In the genomic region with DNA sequence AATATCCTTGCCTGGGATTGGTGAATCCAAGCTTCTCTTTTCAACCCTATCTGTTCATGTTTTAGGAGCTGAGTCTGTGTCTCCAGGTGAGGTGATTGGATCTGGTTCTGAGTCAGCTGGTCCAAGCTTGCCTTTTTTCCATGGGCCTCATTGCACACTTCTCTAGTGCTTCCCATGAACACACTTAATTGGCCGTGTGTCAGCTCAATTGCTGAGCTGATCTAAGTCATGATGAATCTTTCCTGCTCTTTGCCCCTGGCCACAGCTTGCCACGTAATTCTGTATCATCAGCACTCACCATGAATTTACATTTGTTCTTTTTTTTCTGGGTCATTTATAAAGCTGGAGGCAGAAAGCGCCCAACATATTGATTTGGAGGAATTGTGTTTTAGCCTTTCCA, we compare ENCODE assay signal across 14 cellular contexts.
A peak's percentile ranks its signal among the peaks of the same experiment; 100 is the strongest.
DNase-seq lines count a peak whose midpoint lies in the region; ATAC-seq and TF ChIP-seq lines count a peak whose summit lies in the region.
"Had no signal": no experiment of that assay in that cellular context is flagged by ENCODE, and none has a peak within 500 bp of the region (broad histone marks: within the 10 kb centered on the region; RNA-seq: fewer than 3 reads in every experiment).

No MANE protein-coding gene starts in this region.

- ATAC-seq in SK-N-SH treated with all-trans-retinoic acid at 6 μM for 48 hours (peak; percentile 63; the same call in 2 of the 3 replicates), GM21737 (IDR thresholded peaks at IDR 0.05; ENCODE audit: unreplicated experiment) (no peak)

- no peaks in the 10 kb centered on the region for H3K36me3 ChIP-seq in HAP-1 (replicated peaks)
- H3K36me3 ChIP-seq: ovary, SJCRH30, upper lobe of left lung had no signal

- in situ Hi-C loops in HAP-1 (cut with MboI; ENCODE audit: low sequenced_read_pairs), result no loop called here

- H3K27me3 ChIP-seq in HAP-1 (ENCODE audit: low read depth), result no peaks in the 10 kb centered on the region; the same call in 1 of the 2 replicates
- H3K27me3 ChIP-seq: ovary, upper lobe of left lung had no signal

- no peaks in the 10 kb centered on the region for H3K4me1 ChIP-seq in HAP-1
- H3K4me1 ChIP-seq: SJCRH30, upper lobe of left lung had no signal

- DNase-seq in A172 (ENCODE audit: low spot score) (peak; percentile 85), HCEC 1CT (peak; percentile 93), fibroblast of peridontal ligament (ENCODE audit: extremely low read depth) (peak; percentile 81), cortex of kidney (lab: John Stamatoyannopoulos, UW) (no peak), HAP-1 (ENCODE audit: low spot score in 2 of 2) (no peak), germinal center (ENCODE audit: low spot score) (no peak)
- DNase-seq: H7, NCI-H1417 treated with DMSO at 0.1 percent for 48 hours, NCI-H69, ovary, upper lobe of left lung had no signal

- H3K9me3 ChIP-seq in HAP-1, result no peaks in the 10 kb centered on the region
- H3K9me3 ChIP-seq: ovary, SJCRH30, upper lobe of left lung had no signal

- H3K4me3 ChIP-seq in HAP-1, result no peak overlapping the region
- H3K4me3 ChIP-seq: ovary, SJCRH30, upper lobe of left lung had no signal

TF ChIP-seq in SK-N-SH treated with all-trans-retinoic acid at 6 μM for 48 hours, 23 proteins besides CTCF, POLR2A, EP300 and RAD21:
- no peak for TF ChIP-seq ARNTL (CRISPR knock-in tag; IDR thresholded peaks at IDR 0.05; ENCODE audit: borderline replicate concordance, low read depth)
- TF ChIP-seq TOX (CRISPR knock-in tag; IDR thresholded peaks at IDR 0.05; ENCODE audit: borderline replicate concordance), result no peak
- TF ChIP-seq GLIS3 (CRISPR knock-in tag; IDR thresholded peaks at IDR 0.05), result no peak
- TF ChIP-seq, protein P1, sequence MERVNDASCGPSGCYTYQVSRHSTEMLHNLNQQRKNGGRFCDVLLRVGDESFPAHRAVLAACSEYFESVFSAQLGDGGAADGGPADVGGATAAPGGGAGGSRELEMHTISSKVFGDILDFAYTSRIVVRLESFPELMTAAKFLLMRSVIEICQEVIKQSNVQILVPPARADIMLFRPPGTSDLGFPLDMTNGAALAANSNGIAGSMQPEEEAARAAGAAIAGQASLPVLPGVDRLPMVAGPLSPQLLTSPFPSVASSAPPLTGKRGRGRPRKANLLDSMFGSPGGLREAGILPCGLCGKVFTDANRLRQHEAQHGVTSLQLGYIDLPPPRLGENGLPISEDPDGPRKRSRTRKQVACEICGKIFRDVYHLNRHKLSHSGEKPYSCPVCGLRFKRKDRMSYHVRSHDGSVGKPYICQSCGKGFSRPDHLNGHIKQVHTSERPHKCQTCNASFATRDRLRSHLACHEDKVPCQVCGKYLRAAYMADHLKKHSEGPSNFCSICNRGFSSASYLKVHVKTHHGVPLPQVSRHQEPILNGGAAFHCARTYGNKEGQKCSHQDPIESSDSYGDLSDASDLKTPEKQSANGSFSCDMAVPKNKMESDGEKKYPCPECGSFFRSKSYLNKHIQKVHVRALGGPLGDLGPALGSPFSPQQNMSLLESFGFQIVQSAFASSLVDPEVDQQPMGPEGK (CRISPR knock-in tag; IDR thresholded peaks at IDR 0.05; ENCODE audit: borderline replicate concordance), result no peak
- no peak for TF ChIP-seq RARB (CRISPR knock-in tag; IDR thresholded peaks at IDR 0.05)
- no peak for TF ChIP-seq ZNF565 (CRISPR knock-in tag; conservative IDR thresholded peaks at IDR 0.05; ENCODE audit: low read depth)
- no peak for TF ChIP-seq ZNF70 (CRISPR knock-in tag; IDR thresholded peaks at IDR 0.05)
- no peak for TF ChIP-seq ZNF8 (CRISPR knock-in tag; IDR thresholded peaks at IDR 0.05)
- TF ChIP-seq ESRRG (CRISPR knock-in tag; IDR thresholded peaks at IDR 0.05), result no peak
- TF ChIP-seq ZFP30 (CRISPR knock-in tag; IDR thresholded peaks at IDR 0.05), result no peak
- TF ChIP-seq ZFP3 (CRISPR knock-in tag; IDR thresholded peaks at IDR 0.05), result no peak
TF ChIP-seq in SK-N-SH treated with all-trans-retinoic acid at 6 μM for 48 hours: peak in this region for 0.

Comparison
In these comparisons a context has a peak if more than half of its experiments do, and no peak if none do; other contexts are left out.
1. DNase-seq: peak in A172 (single experiment), HCEC 1CT (single experiment) and fibroblast of peridontal ligament (single experiment); none in cortex of kidney (single experiment), HAP-1 (0 of 2) and germinal center (single experiment).